Comparison of ENCODE assay signal across 23 cellular contexts in genomic region chr2:69768789-69769188, GRCh38. TPM values are rescaled to one million over a fixed set of nuclear protein-coding genes. Genes with fewer than 3 reads are reported as not detected.
DNase-seq lines count a peak whose midpoint lies in the region; ATAC-seq and TF ChIP-seq lines count a peak whose summit lies in the region.
"Had no signal": no experiment of that assay in that cellular context is flagged by ENCODE, and none has a peak within 500 bp of the region (broad histone marks: within the 10 kb centered on the region; RNA-seq: fewer than 3 reads in every experiment).

No MANE protein-coding gene starts in this region.

- no peak for ATAC-seq in activated T-cell treated with anti-CD3 and anti-CD28 coated beads, Interleukin-2, amount 50 U/mL, for 72 hours (replicated peaks in 1 of 2)
- ATAC-seq in foreskin keratinocyte, result no peak
- no peak for ATAC-seq in esophagus mucosa
- ATAC-seq: activated CD4-positive, alpha-beta T cell treated with anti-CD3 and anti-CD28 coated beads for 36 hours; GM23338; left lung had no signal

- no peaks in the 10 kb centered on the region for H3K27me3 ChIP-seq in foreskin keratinocyte
- H3K27me3 ChIP-seq: BE2C, left lung, upper lobe of left lung had no signal

- H3K27ac ChIP-seq in foreskin keratinocyte, result peak overlapping the region; percentile 86

- TF ChIP-seq CTCF in foreskin keratinocyte (conservative IDR thresholded peaks at IDR 0.05) (no peak), osteocyte (IDR thresholded peaks at IDR 0.05) (no peak), type B pancreatic cell (conservative IDR thresholded peaks at IDR 0.05) (no peak)

- no peaks in the 10 kb centered on the region for H3K27me3 Mint-ChIP-seq in activated T-cell treated with anti-CD3 and anti-CD28 coated beads, Interleukin-2, amount 50 U/mL, for 72 hours (ENCODE audit: low read depth)
- H3K27me3 Mint-ChIP-seq in osteocyte (ENCODE audit: unreplicated experiment) (no peaks in the 10 kb centered on the region), type B pancreatic cell (no peaks in the 10 kb centered on the region)
- H3K27me3 Mint-ChIP-seq: activated CD4-positive, alpha-beta T cell treated with anti-CD3 and anti-CD28 coated beads for 36 hours; activated naive CD8-positive, alpha-beta T cell treated with anti-CD3 and anti-CD28 coated beads, Interleukin-2, amount 10 ng/mL, durations not matched to agents 7 days and 5 days; stimulated activated naive CD8-positive, alpha-beta T cell treated with anti-CD3 and anti-CD28 coated beads, Interleukin-15, Interleukin-2, amounts not matched to agents 100 ng/mL and 50 ng/mL, for 24 hours had no signal

- H3K4me1 ChIP-seq in foreskin keratinocyte, result peaks cover 27% of the 10 kb centered on the region
- H3K4me1 ChIP-seq: BE2C had no signal

- no peak for DNase-seq in activated T-cell treated with anti-CD3 and anti-CD28 coated beads, Interleukin-2, amount 50 U/mL, for 72 hours
- DNase-seq in activated T-cell treated with anti-CD3 and anti-CD28 coated beads for 4 hours (no peak), foreskin keratinocyte (no peak), osteocyte (ENCODE audit: extremely low spot score, unreplicated experiment) (no peak), type B pancreatic cell (ENCODE audit: extremely low spot score, unreplicated experiment) (no peak), NCI-H226 (no peak), NCI-H524 (lab: John Stamatoyannopoulos, UW) (no peak)
- DNase-seq: activated CD4-positive, alpha-beta T cell treated with anti-CD3 and anti-CD28 coated beads for 36 hours; activated naive CD8-positive, alpha-beta T cell treated with anti-CD3 and anti-CD28 coated beads, Interleukin-2, amount 10 ng/mL, durations not matched to agents 7 days and 5 days; BE2C; COR-L47; left lung; NCI-H1092 treated with DMSO at 0.1 percent for 48 hours; NCI-H2081; NCI-H510A; NK-92 treated with Interleukin-12 subunit alpha and Interleukin-12 subunit beta, amount 100 ng/mL, for 24 hours; stimulated activated CD4-positive, alpha-beta T cell treated with anti-CD3 and anti-CD28 coated beads, Interleukin-4, amount 100 ng/mL, for 24 hours; upper lobe of left lung had no signal

- H3K36me3 Mint-ChIP-seq in activated T-cell treated with anti-CD3 and anti-CD28 coated beads, Interleukin-2, amount 50 U/mL, for 72 hours (ENCODE audit: insufficient read depth in 2 of 2), result no peaks in the 10 kb centered on the region
- H3K36me3 Mint-ChIP-seq in osteocyte (ENCODE audit: unreplicated experiment) (peaks cover 6% of the 10 kb centered on the region), type B pancreatic cell (peaks cover 11% of the 10 kb centered on the region)

- H3K27ac Mint-ChIP-seq in activated T-cell treated with anti-CD3 and anti-CD28 coated beads, Interleukin-2, amount 50 U/mL, for 72 hours, result peak overlapping the region; percentile 66
- H3K27ac Mint-ChIP-seq in osteocyte (ENCODE audit: unreplicated experiment) (peak overlapping the region; percentile 93), type B pancreatic cell (peak overlapping the region; percentile 96)
- H3K27ac Mint-ChIP-seq: activated CD4-positive, alpha-beta T cell treated with anti-CD3 and anti-CD28 coated beads for 36 hours; GM23338 had no signal

- H3K4me1 Mint-ChIP-seq in activated T-cell treated with anti-CD3 and anti-CD28 coated beads, Interleukin-2, amount 50 U/mL, for 72 hours (ENCODE audit: low read depth), result peaks cover 73% of the 10 kb centered on the region
- H3K4me1 Mint-ChIP-seq in osteocyte (ENCODE audit: unreplicated experiment) (peaks cover 54% of the 10 kb centered on the region), type B pancreatic cell (ENCODE audit: unreplicated experiment) (peaks cover 33% of the 10 kb centered on the region)

- no peaks in the 10 kb centered on the region for H3K9me3 Mint-ChIP-seq in activated T-cell treated with anti-CD3 and anti-CD28 coated beads, Interleukin-2, amount 50 U/mL, for 72 hours
- H3K9me3 Mint-ChIP-seq in osteocyte (ENCODE audit: unreplicated experiment) (no peaks in the 10 kb centered on the region), type B pancreatic cell (peaks cover 4% of the 10 kb centered on the region)
- H3K9me3 Mint-ChIP-seq: activated naive CD8-positive, alpha-beta T cell treated with anti-CD3 and anti-CD28 coated beads, Interleukin-2, amount 10 ng/mL, durations not matched to agents 7 days and 5 days; activated T-helper 2 cell treated with anti-CD3 and anti-CD28 coated beads, Interferon-gamma antibody, Interleukin-2, Interleukin-4, amounts not matched to agents 10 μg/mL and 5 μg/mL and 100 μg/mL, durations not matched to agents 14 hours and 24 hours and 36 hours; GM23338; mesothelial cell of epicardium; stimulated activated naive CD8-positive, alpha-beta T cell treated with anti-CD3 and anti-CD28 coated beads, Interleukin-15, Interleukin-2, amounts not matched to agents 100 ng/mL and 50 ng/mL, for 24 hours had no signal

- H3K4me3 Mint-ChIP-seq in activated T-cell treated with anti-CD3 and anti-CD28 coated beads, Interleukin-2, amount 50 U/mL, for 72 hours, result no peak overlapping the region
- H3K4me3 Mint-ChIP-seq in osteocyte (ENCODE audit: unreplicated experiment), result no peak overlapping the region
- no peak overlapping the region for H3K4me3 Mint-ChIP-seq in type B pancreatic cell
- H3K4me3 Mint-ChIP-seq: activated CD4-positive, alpha-beta T cell treated with anti-CD3 and anti-CD28 coated beads for 36 hours; GM23338; mesothelial cell of epicardium; stimulated activated naive CD8-positive, alpha-beta T cell treated with anti-CD3 and anti-CD28 coated beads, Interleukin-15, Interleukin-2, amounts not matched to agents 100 ng/mL and 50 ng/mL, for 24 hours had no signal

RNA-seq across cellular contexts. Expression of gene ANXA4, which starts 26.9 kb away (rescaled TPM):
- 10 to 100 TPM; 25.3 to 30.2 TPM for total RNA-seq in activated T-cell treated with anti-CD3 and anti-CD28 coated beads, Interleukin-2, amount 50 U/mL, for 72 hours
- 46.2 and 53.4 TPM in 2 replicates for total RNA-seq in foreskin keratinocyte
- polyA plus RNA-seq in foreskin keratinocyte, result 91.1 and 95.1 TPM in 2 replicates
- total RNA-seq in osteocyte, result 76.6 and 81.5 TPM in 2 replicates
- total RNA-seq in type B pancreatic cell (ENCODE audit: low replicate concordance), result 84.5 and 152 TPM in 2 replicates
- 71.8 TPM for total RNA-seq in esophagus mucosa
